In the genomic region with DNA sequence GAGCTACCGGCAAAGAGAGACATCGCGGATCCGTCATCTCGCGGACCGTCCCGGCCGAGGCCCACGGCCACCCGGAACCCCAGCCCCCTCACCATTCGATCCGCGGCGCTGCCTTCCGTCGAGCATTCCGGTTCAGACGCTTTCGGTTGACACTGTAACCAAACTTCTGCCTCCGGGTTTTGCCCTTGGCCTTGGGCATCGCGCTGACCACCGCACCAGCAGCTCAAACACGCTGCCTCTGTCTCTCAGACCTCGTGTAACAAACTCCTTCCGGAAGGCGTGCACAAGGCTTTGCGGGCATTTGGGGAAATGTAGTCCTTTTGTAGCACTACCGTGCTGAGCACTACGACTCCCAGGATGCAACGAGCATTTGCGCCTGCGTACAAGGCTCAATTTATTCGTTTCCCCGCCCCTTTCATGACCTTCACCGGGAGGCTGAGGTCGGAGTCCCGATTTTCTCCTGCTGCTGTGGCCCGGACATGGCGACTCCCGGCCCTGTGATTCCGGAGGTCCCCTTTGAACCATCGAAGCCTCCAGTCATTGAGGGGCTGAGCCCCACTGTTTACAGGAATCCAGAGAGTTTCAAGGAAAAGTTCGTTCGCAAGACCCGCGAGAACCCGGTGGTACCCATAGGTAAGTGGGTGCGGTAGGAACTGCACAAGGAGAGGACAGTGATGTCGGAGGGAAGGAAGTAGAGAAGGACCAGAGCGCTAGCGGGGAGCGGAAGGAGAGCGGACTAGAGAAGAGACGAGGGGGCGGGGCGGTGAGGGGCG, we compare ENCODE assay signal across 1 cellular context.
TF ChIP-seq lines count a peak whose summit lies in the region.

A gene with protein sequence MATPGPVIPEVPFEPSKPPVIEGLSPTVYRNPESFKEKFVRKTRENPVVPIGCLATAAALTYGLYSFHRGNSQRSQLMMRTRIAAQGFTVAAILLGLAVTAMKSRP (plus strand): TSS at position 411 of the 773 bp plus-strand sequence. CDS start 69 bp downstream, at position 480.
TSS of gene NOP16 (minus strand) at position 258 of the 773 bp plus-strand sequence. CDS start at position 199, 59 bp downstream.

TF ChIP-seq in HepG2, 621 proteins besides CTCF, POLR2A, EP300 and RAD21 (continued from another document and continues in another):
- no peak for TF ChIP-seq GRHL1 (CRISPR knock-in tag; conservative IDR thresholded peaks at IDR 0.05)
- 0 out of 2 replicates have a peak, but pooled peaks have one; percentile 57 for TF ChIP-seq BCL3 (CRISPR knock-in tag; IDR thresholded peaks at IDR 0.05)
- TF ChIP-seq SMAD3 (CRISPR knock-in tag; IDR thresholded peaks at IDR 0.05) = no peak
- TF ChIP-seq HES4 (CRISPR knock-in tag; IDR thresholded peaks at IDR 0.05; ENCODE audit: borderline replicate concordance) = no peak
- TF ChIP-seq MTF1 (CRISPR knock-in tag; IDR thresholded peaks at IDR 0.05) = no peak
- TF ChIP-seq ZNF598 (CRISPR knock-in tag; IDR thresholded peaks at IDR 0.05; ENCODE audit: borderline replicate concordance) = peak; percentile 59; the same call in 1 of the 2 replicates
- TF ChIP-seq, protein P1, sequence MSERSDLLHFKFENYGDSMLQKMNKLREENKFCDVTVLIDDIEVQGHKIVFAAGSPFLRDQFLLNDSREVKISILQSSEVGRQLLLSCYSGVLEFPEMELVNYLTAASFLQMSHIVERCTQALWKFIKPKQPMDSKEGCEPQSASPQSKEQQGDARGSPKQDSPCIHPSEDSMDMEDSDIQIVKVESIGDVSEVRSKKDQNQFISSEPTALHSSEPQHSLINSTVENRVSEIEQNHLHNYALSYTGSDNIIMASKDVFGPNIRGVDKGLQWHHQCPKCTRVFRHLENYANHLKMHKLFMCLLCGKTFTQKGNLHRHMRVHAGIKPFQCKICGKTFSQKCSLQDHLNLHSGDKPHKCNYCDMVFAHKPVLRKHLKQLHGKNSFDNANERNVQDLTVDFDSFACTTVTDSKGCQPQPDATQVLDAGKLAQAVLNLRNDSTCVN (CRISPR knock-in tag; IDR thresholded peaks at IDR 0.05; ENCODE audit: borderline replicate concordance) = peak; percentile 64
- TF ChIP-seq EED (CRISPR knock-in tag; IDR thresholded peaks at IDR 0.05) = 0 out of 2 replicates have a peak, but pooled peaks have one; percentile 65
- peak; percentile 87; the same call in 1 of the 2 replicates for TF ChIP-seq HOXA7 (CRISPR knock-in tag; IDR thresholded peaks at IDR 0.05)
- no peak for TF ChIP-seq KLF15 (CRISPR knock-in tag; IDR thresholded peaks at IDR 0.05; ENCODE audit: borderline replicate concordance)
- no peak for TF ChIP-seq NBN (conservative IDR thresholded peaks at IDR 0.05)
- no peak for TF ChIP-seq PREB (CRISPR knock-in tag; IDR thresholded peaks at IDR 0.05)
- TF ChIP-seq KLF16 (CRISPR knock-in tag; IDR thresholded peaks at IDR 0.05) = peak; percentile 52 to 74; a peak in 3 of 4 replicates
- peak; percentile 94 for TF ChIP-seq POGZ (CRISPR knock-in tag; IDR thresholded peaks at IDR 0.05)
- TF ChIP-seq YY1 (IDR thresholded peaks at IDR 0.05; ENCODE audit: insufficient read depth, insufficient replicate concordance, low read depth, low read length) = no peak
- TF ChIP-seq EEA1 (CRISPR knock-in tag; IDR thresholded peaks at IDR 0.05; ENCODE audit: borderline replicate concordance) = no peak; the same call in 1 of the 2 replicates
- peak; percentile 37; the same call in 1 of the 2 replicates for TF ChIP-seq TBX3 (IDR thresholded peaks at IDR 0.05; ENCODE audit: borderline replicate concordance)
- peak; percentile 43; the same call in 1 of the 2 replicates for TF ChIP-seq FOXK1 (CRISPR knock-in tag; IDR thresholded peaks at IDR 0.05; ENCODE audit: borderline replicate concordance, low read depth)
- TF ChIP-seq NFATC3 (CRISPR knock-in tag; IDR thresholded peaks at IDR 0.05) = peak; percentile 22; the same call in 1 of the 2 replicates
- TF ChIP-seq TEF (CRISPR knock-in tag; IDR thresholded peaks at IDR 0.05) = no peak
- no peak for TF ChIP-seq ZNF296 (CRISPR knock-in tag; conservative IDR thresholded peaks at IDR 0.05)
- no peak for TF ChIP-seq ZNF451 (CRISPR knock-in tag; IDR thresholded peaks at IDR 0.05)
- no peak; the same call in none of the 2 replicates for TF ChIP-seq GFI1 (CRISPR knock-in tag; IDR thresholded peaks at IDR 0.05; ENCODE audit: borderline replicate concordance)
- TF ChIP-seq FOXO1 (CRISPR knock-in tag; IDR thresholded peaks at IDR 0.05) = peak; percentile 16; the same call in 1 of the 2 replicates
- TF ChIP-seq ZNF782 (CRISPR knock-in tag; IDR thresholded peaks at IDR 0.05; ENCODE audit: borderline replicate concordance) = peak; percentile 92
- peak; percentile 65; the same call in 1 of the 2 replicates for TF ChIP-seq AHDC1 (CRISPR knock-in tag; IDR thresholded peaks at IDR 0.05; ENCODE audit: borderline replicate concordance)
- TF ChIP-seq ZNF567 (CRISPR knock-in tag; IDR thresholded peaks at IDR 0.05; ENCODE audit: borderline replicate concordance) = no peak
- peak; percentile 23; the same call in 1 of the 2 replicates for TF ChIP-seq ZNF546 (CRISPR knock-in tag; conservative IDR thresholded peaks at IDR 0.05)
- TF ChIP-seq HOXA3 (CRISPR knock-in tag; IDR thresholded peaks at IDR 0.05) = peak; percentile 52; the same call in 1 of the 2 replicates
- peak; percentile 63; the same call in 1 of the 2 replicates for TF ChIP-seq ZSCAN9 (CRISPR knock-in tag; IDR thresholded peaks at IDR 0.05; ENCODE audit: borderline replicate concordance)
- TF ChIP-seq MEF2D (CRISPR knock-in tag; IDR thresholded peaks at IDR 0.05) = peak; percentile 54
- TF ChIP-seq, protein P2, sequence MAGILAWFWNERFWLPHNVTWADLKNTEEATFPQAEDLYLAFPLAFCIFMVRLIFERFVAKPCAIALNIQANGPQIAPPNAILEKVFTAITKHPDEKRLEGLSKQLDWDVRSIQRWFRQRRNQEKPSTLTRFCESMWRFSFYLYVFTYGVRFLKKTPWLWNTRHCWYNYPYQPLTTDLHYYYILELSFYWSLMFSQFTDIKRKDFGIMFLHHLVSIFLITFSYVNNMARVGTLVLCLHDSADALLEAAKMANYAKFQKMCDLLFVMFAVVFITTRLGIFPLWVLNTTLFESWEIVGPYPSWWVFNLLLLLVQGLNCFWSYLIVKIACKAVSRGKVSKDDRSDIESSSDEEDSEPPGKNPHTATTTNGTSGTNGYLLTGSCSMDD (CRISPR knock-in tag; IDR thresholded peaks at IDR 0.05) = no peak
- TF ChIP-seq MATR3 (CRISPR knock-in tag; IDR thresholded peaks at IDR 0.05) = no peak
- TF ChIP-seq SRSF1 (optimal IDR thresholded peaks at IDR 0.05; ENCODE audit: low read depth, low read length) = peak; percentile 91
- no peak for TF ChIP-seq SMARCC2 (IDR thresholded peaks at IDR 0.05)
- no peak; the same call in 1 of the 2 replicates for TF ChIP-seq KAT7 (CRISPR knock-in tag; IDR thresholded peaks at IDR 0.05; ENCODE audit: borderline replicate concordance)
- peak; percentile 40; the same call in 1 of the 2 replicates for TF ChIP-seq SRF (IDR thresholded peaks at IDR 0.05; ENCODE audit: low read depth, low read length)
- TF ChIP-seq, protein P3, sequence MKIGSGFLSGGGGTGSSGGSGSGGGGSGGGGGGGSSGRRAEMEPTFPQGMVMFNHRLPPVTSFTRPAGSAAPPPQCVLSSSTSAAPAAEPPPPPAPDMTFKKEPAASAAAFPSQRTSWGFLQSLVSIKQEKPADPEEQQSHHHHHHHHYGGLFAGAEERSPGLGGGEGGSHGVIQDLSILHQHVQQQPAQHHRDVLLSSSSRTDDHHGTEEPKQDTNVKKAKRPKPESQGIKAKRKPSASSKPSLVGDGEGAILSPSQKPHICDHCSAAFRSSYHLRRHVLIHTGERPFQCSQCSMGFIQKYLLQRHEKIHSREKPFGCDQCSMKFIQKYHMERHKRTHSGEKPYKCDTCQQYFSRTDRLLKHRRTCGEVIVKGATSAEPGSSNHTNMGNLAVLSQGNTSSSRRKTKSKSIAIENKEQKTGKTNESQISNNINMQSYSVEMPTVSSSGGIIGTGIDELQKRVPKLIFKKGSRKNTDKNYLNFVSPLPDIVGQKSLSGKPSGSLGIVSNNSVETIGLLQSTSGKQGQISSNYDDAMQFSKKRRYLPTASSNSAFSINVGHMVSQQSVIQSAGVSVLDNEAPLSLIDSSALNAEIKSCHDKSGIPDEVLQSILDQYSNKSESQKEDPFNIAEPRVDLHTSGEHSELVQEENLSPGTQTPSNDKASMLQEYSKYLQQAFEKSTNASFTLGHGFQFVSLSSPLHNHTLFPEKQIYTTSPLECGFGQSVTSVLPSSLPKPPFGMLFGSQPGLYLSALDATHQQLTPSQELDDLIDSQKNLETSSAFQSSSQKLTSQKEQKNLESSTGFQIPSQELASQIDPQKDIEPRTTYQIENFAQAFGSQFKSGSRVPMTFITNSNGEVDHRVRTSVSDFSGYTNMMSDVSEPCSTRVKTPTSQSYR (CRISPR knock-in tag; IDR thresholded peaks at IDR 0.05; ENCODE audit: borderline replicate concordance) = peak; percentile 60; the same call in 1 of the 2 replicates
- TF ChIP-seq RXRB (CRISPR knock-in tag; IDR thresholded peaks at IDR 0.05; ENCODE audit: borderline replicate concordance) = peak; percentile 59
